Comparison of ENCODE assay signal across 17 cellular contexts in the genomic region with DNA sequence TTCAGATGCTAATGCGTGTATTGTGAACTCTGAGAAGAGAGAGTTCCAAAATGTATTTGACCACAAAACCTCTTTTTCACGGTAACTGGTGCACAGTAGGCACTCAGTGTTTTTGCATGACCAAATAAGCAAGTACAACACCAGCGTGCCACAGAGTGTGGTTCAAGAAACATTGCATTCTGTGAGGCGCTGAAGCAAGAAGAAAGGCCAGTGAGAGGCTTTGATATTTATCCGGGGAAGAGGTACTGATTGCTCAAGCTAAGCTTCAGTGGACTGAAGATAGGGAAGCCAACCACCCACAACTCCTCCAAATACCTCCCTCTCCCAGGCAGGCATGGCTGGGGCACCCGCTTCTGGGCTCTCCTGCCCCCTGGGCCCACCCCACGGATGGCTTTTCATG.
"Had no signal": no experiment of that assay in that cellular context is flagged by ENCODE, and none has a peak within 500 bp of the region (broad histone marks: within the 10 kb centered on the region; RNA-seq: fewer than 3 reads in every experiment).

No MANE protein-coding gene starts in this region.

- H3K36me3 ChIP-seq: left ventricle myocardium inferior, pancreas, thoracic aorta had no signal

- H3K27ac Mint-ChIP-seq: activated CD8-positive, alpha-beta memory T cell treated with anti-CD3 and anti-CD28 coated beads, Interleukin-2, amount 10 ng/mL, durations not matched to agents 7 days and 5 days; activated naive CD8-positive, alpha-beta T cell; activated T-cell treated with anti-CD3 and anti-CD28 coated beads, Interleukin-2, amount 50 U/mL, for 24 hours; stimulated activated naive CD8-positive, alpha-beta T cell treated with anti-CD3 and anti-CD28 coated beads, Interleukin-15, amount 100 ng/mL, for 72 hours had no signal

- H3K4me3 ChIP-seq: left ventricle myocardium inferior, pancreas, thoracic aorta had no signal

- H3K9me3 Mint-ChIP-seq: activated T-cell treated with anti-CD3 and anti-CD28 coated beads, Interleukin-2, amount 50 U/mL, for 24 hours had no signal

- H3K9me3 ChIP-seq: left ventricle myocardium inferior, pancreas, thoracic aorta had no signal

- DNase-seq: activated CD4-positive, alpha-beta T cell treated with anti-CD3 and anti-CD28 coated beads for 1 hour; activated CD4-positive, alpha-beta T cell treated with anti-CD3 and anti-CD28 coated beads, Interleukin-2, amount 50 U/mL, for 48 hours; activated CD8-positive, alpha-beta memory T cell treated with anti-CD3 and anti-CD28 coated beads, Interleukin-2, amount 10 ng/mL, durations not matched to agents 7 days and 5 days; activated effector memory CD4-positive, alpha-beta T cell treated with anti-CD3 and anti-CD28 coated beads, Interleukin-2, amount 50 U/mL, for 16 hours; activated T-cell treated with anti-CD3 and anti-CD28 coated beads, Interleukin-2, amount 50 U/mL, for 24 hours; amygdala; endodermal cell; head of caudate nucleus; left ventricle myocardium inferior; mesendoderm; pancreas; retina; stimulated activated CD4-positive, alpha-beta T cell treated with anti-CD3 and anti-CD28 coated beads, Interleukin-4, amount 100 ng/mL, for 1 hour; stimulated activated CD8-positive, alpha-beta memory T cell treated with anti-CD3 and anti-CD28 coated beads, Interleukin-4, amount 100 ng/mL, for 48 hours; stimulated activated naive CD8-positive, alpha-beta T cell treated with anti-CD3 and anti-CD28 coated beads, Interleukin-15, amount 100 ng/mL, for 72 hours had no signal

- ATAC-seq: activated CD8-positive, alpha-beta memory T cell treated with anti-CD3 and anti-CD28 coated beads, Interleukin-2, amount 10 ng/mL, durations not matched to agents 7 days and 5 days; pancreas had no signal

- H3K36me3 Mint-ChIP-seq: activated CD8-positive, alpha-beta memory T cell treated with anti-CD3 and anti-CD28 coated beads, Interleukin-2, amount 10 ng/mL, durations not matched to agents 7 days and 5 days; activated naive CD8-positive, alpha-beta T cell had no signal

- H3K27ac ChIP-seq: left ventricle myocardium inferior, pancreas, thoracic aorta had no signal

- H3K27me3 ChIP-seq: pancreas had no signal

- H3K4me1 ChIP-seq: left ventricle myocardium inferior had no signal
